ENCODE assay signal across 17 cellular contexts in genomic region chr21:33566514-33566913, GRCh38. TPM values are rescaled to one million over a fixed set of nuclear protein-coding genes. Genes with fewer than 3 reads are reported as not detected.
DNase-seq lines count a peak whose midpoint lies in the region; ATAC-seq and TF ChIP-seq lines count a peak whose summit lies in the region.
"Had no signal": no experiment of that assay in that cellular context is flagged by ENCODE, and none has a peak within 500 bp of the region (broad histone marks: within the 10 kb centered on the region; RNA-seq: fewer than 3 reads in every experiment).

No MANE protein-coding gene starts in this region.

- no peak overlapping the region for H3K9ac ChIP-seq in IMR-90 (ENCODE audit: low read depth, low read length)

- H4K8ac ChIP-seq in IMR-90 (ENCODE audit: low read depth in 2 of 2, low read length in 2 of 2), result no peak overlapping the region

- no peak overlapping the region for H2BK120ac ChIP-seq in IMR-90 (ENCODE audit: low read depth, low read length)

- no peak for TF ChIP-seq POLR2A in IMR-90 (IDR thresholded peaks at IDR 0.05; ENCODE audit: low read depth, low read length)

- H3K27ac ChIP-seq in CD4-positive, alpha-beta T cell (ENCODE audit: low read depth, low read length), result no peak overlapping the region
- H3K27ac ChIP-seq in IMR-90 (ENCODE audit: insufficient read depth, low read length), result no peak overlapping the region
- H3K27ac ChIP-seq in foreskin keratinocyte, result no peak overlapping the region
- H3K27ac ChIP-seq: Peyer's patch had no signal

- no peak for TF ChIP-seq CTCF in CD4-positive, alpha-beta T cell (IDR thresholded peaks at IDR 0.05)
- TF ChIP-seq CTCF in IMR-90 (conservative IDR thresholded peaks at IDR 0.05; ENCODE audit: low read depth, low read length), result no peak
- no peak for TF ChIP-seq CTCF in foreskin keratinocyte (conservative IDR thresholded peaks at IDR 0.05)
- TF ChIP-seq CTCF in nephron progenitor cell (IDR thresholded peaks at IDR 0.05), result no peak

- no peak overlapping the region for H4K91ac ChIP-seq in IMR-90 (ENCODE audit: insufficient read depth, low read depth, low read length)

- CTCF ChIA-PET in activated CD4-positive, alpha-beta memory T cell treated with anti-CD3 and anti-CD28 coated beads for 36 hours (lab: Charles Lee), result interaction anchor here (1.0 to 3.6 kb wide), 2 partner anchors 22 to 39 kb away, joined by 3 to 14 read pairs; partner anchors contain the start of gene DONSON
- CTCF ChIA-PET in activated CD4-positive, alpha-beta memory T cell treated with anti-CD3 and anti-CD28 coated beads, Interleukin-2, amount 10 ng/mL, durations not matched to agents 7 days and 5 days (lab: Charles Lee), result interaction anchor here (1.0 to 1.7 kb wide), 2 partner anchors 11 to 39 kb away, joined by 3 to 8 read pairs; no protein-coding TSS in a partner anchor
- CTCF ChIA-PET in CD4-positive, alpha-beta T cell (lab: Charles Lee), result interaction anchor here (0.9 to 1.7 kb wide), 3 partner anchors 22 to 39 kb away, joined by 3 to 4 read pairs (median 4); partner anchors contain the start of gene DONSON
- CTCF ChIA-PET in IMR-90 (lab: Yijun Ruan, JAX), result interaction anchor here (0.6 kb wide), 1 partner anchor 14 kb away, joined by 3 read pairs; no protein-coding TSS in a partner anchor

- in situ Hi-C loops in IMR-90 (cut with MboI; ENCODE audit: low sequenced_read_pairs), result no loop called here

- H3K79me1 ChIP-seq in IMR-90 (ENCODE audit: low read depth in 1 of 2, low read length in 2 of 2), result peaks cover 8 to 39% of the 10 kb centered on the region in 2 experiments

- H2BK5ac ChIP-seq in IMR-90 (ENCODE audit: low read depth, low read length, poor library complexity, severe bottlenecking), result no peak overlapping the region

- BruUV-seq in IMR-90 (replicated peaks; lab: Mats Ljungman, UMichigan), result no TSS peak

- H3K4me1 ChIP-seq in IMR-90 (ENCODE audit: control insufficient read depth, insufficient read depth, low read length) (peaks cover 1% of the 10 kb centered on the region; the same call in 1 of the 2 replicates), foreskin keratinocyte (peaks cover 11% of the 10 kb centered on the region)
- H3K4me1 ChIP-seq: Peyer's patch had no signal

- no peak overlapping the region for H2BK20ac ChIP-seq in IMR-90 (ENCODE audit: low read depth, low read length)

- no peak for ATAC-seq in CD4-positive, alpha-beta T cell (ENCODE audit: poor library complexity)
- ATAC-seq in IMR-90 (ENCODE audit: low read depth), result no peak
- ATAC-seq in foreskin keratinocyte, result peak; percentile 31
- ATAC-seq in sciatic nerve, result no peak

- H3K14ac ChIP-seq in IMR-90 (replicated peaks; ENCODE audit: low read depth, low read length), result no peak overlapping the region

- H2AK9ac ChIP-seq in IMR-90 (replicated peaks; ENCODE audit: low read depth, low read length, poor library complexity), result no peak overlapping the region

- no peaks in the 10 kb centered on the region for H3K27me3 Mint-ChIP-seq in activated CD4-positive, alpha-beta memory T cell treated with anti-CD3 and anti-CD28 coated beads for 36 hours
- H3K27me3 Mint-ChIP-seq in activated CD4-positive, alpha-beta memory T cell treated with anti-CD3 and anti-CD28 coated beads, Interleukin-2, amount 10 ng/mL, durations not matched to agents 7 days and 5 days, result no peaks in the 10 kb centered on the region
- H3K27me3 Mint-ChIP-seq in CD4-positive, alpha-beta T cell, result no peaks in the 10 kb centered on the region
- H3K27me3 Mint-ChIP-seq in nephron progenitor cell (ENCODE audit: low read depth, poor library complexity), result no peaks in the 10 kb centered on the region
- H3K27me3 Mint-ChIP-seq: B cell had no signal

- H4K5ac ChIP-seq in IMR-90 (ENCODE audit: low read depth, low read length), result no peak overlapping the region

- peaks cover 31% of the 10 kb centered on the region for H3K36me3 Mint-ChIP-seq in activated CD4-positive, alpha-beta memory T cell treated with anti-CD3 and anti-CD28 coated beads for 36 hours
- H3K36me3 Mint-ChIP-seq in activated CD4-positive, alpha-beta memory T cell treated with anti-CD3 and anti-CD28 coated beads, Interleukin-2, amount 10 ng/mL, durations not matched to agents 7 days and 5 days (ENCODE audit: low read depth), result peaks cover 60% of the 10 kb centered on the region
- peaks cover 70% of the 10 kb centered on the region for H3K36me3 Mint-ChIP-seq in CD4-positive, alpha-beta T cell (ENCODE audit: low read depth)
- H3K36me3 Mint-ChIP-seq in nephron progenitor cell (ENCODE audit: low read depth), result peaks cover 45% of the 10 kb centered on the region

- H3K23ac ChIP-seq in IMR-90 (ENCODE audit: low read depth, low read length), result no peak overlapping the region

- DNase-seq in activated CD4-positive, alpha-beta memory T cell treated with anti-CD3 and anti-CD28 coated beads for 36 hours, result no peak
- no peak for DNase-seq in activated CD4-positive, alpha-beta memory T cell treated with anti-CD3 and anti-CD28 coated beads, Interleukin-2, amount 10 ng/mL, durations not matched to agents 7 days and 5 days
- DNase-seq in CD4-positive, alpha-beta T cell, result no peak
- peak; percentile 21 for DNase-seq in IMR-90
- peak in 1 of 2 donors; percentile 23 for DNase-seq in foreskin keratinocyte
- DNase-seq in nephron progenitor cell, result no peak
- no peak for DNase-seq in activated gamma-delta T cell (lab: John Stamatoyannopoulos, UW)
- DNase-seq in sciatic nerve (ENCODE audit: low spot score), result no peak
- DNase-seq: DMS79, Karpas-422, NCI-H1694 treated with DMSO at 0.1 percent for 48 hours, NCI-H2081 treated with DMSO at 0.1 percent for 48 hours, NCI-H446, NCI-H526, Peyer's patch had no signal

- H3K27me3 ChIP-seq in CD4-positive, alpha-beta T cell (ENCODE audit: control insufficient read depth, insufficient read depth, low read length), result no peaks in the 10 kb centered on the region
- H3K27me3 ChIP-seq in IMR-90 (ENCODE audit: control insufficient read depth, insufficient read depth, low read length) (no peaks in the 10 kb centered on the region), foreskin keratinocyte (no peaks in the 10 kb centered on the region)
- H3K27me3 ChIP-seq: Peyer's patch had no signal

- H3K9me1 ChIP-seq in IMR-90 (ENCODE audit: insufficient read depth, low read length), result 0 out of 2 replicates have a peak, but pooled peaks cover 3% of the 10 kb centered on the region

- no peak overlapping the region for H2AK5ac ChIP-seq in IMR-90 (ENCODE audit: low read depth, low read length)

- H2BK15ac ChIP-seq in IMR-90 (ENCODE audit: low read depth, low read length), result no peak overlapping the region

- no peak overlapping the region for H3K4ac ChIP-seq in IMR-90 (ENCODE audit: low read depth, low read length)

- POLR2A ChIA-PET in activated CD4-positive, alpha-beta memory T cell treated with anti-CD3 and anti-CD28 coated beads for 36 hours (lab: Charles Lee), result interaction anchor here (0.6 kb wide), 1 partner anchor 162 kb away, joined by 3 read pairs; no protein-coding TSS in a partner anchor
- POLR2A ChIA-PET in activated CD4-positive, alpha-beta memory T cell treated with anti-CD3 and anti-CD28 coated beads, Interleukin-2, amount 10 ng/mL, durations not matched to agents 7 days and 5 days (lab: Charles Lee), result interaction anchor here (0.8 to 2.8 kb wide), 6 partner anchors 13 to 23 kb away, joined by 3 to 8 read pairs (median 4); partner anchors contain the start of genes DONSON and SON
- POLR2A ChIA-PET in CD4-positive, alpha-beta T cell (lab: Charles Lee), result interaction anchor here (0.8 to 1.0 kb wide), 6 partner anchors 12 to 39 kb away, joined by 3 to 4 read pairs (median 3); partner anchors contain the start of genes GART and SON
- POLR2A ChIA-PET in IMR-90 (lab: Charles Lee; ENCODE audit: unreplicated experiment), result no interaction called here

- H3K9me3 Mint-ChIP-seq in activated CD4-positive, alpha-beta memory T cell treated with anti-CD3 and anti-CD28 coated beads for 36 hours, result no peaks in the 10 kb centered on the region
- no peaks in the 10 kb centered on the region for H3K9me3 Mint-ChIP-seq in activated CD4-positive, alpha-beta memory T cell treated with anti-CD3 and anti-CD28 coated beads, Interleukin-2, amount 10 ng/mL, durations not matched to agents 7 days and 5 days
- no peaks in the 10 kb centered on the region for H3K9me3 Mint-ChIP-seq in CD4-positive, alpha-beta T cell
- H3K9me3 Mint-ChIP-seq in nephron progenitor cell, result no peaks in the 10 kb centered on the region
- H3K9me3 Mint-ChIP-seq: CD14-positive monocyte had no signal

- H3K18ac ChIP-seq in IMR-90 (ENCODE audit: low read depth, low read length), result no peak overlapping the region

- intact Hi-C loops in activated CD4-positive, alpha-beta memory T cell treated with anti-CD3 and anti-CD28 coated beads for 36 hours (cut with micrococcal nuclease), result no loop called here
- intact Hi-C loops in CD4-positive, alpha-beta T cell (cut with DNase I, micrococcal nuclease), result no loop called here
- intact Hi-C loops in IMR-90 (cut with micrococcal nuclease), result no loop called here
- intact Hi-C loops in sciatic nerve (cut with DNase I), result no loop called here

- no CpG with 5 or more reads among the region's 2 CpGs for WGBS in IMR-90 (ENCODE audit: extremely low coverage in 2 of 2, insufficient read length in 1 of 2), 2 experiments

- no peak overlapping the region for H3K56ac ChIP-seq in IMR-90 (ENCODE audit: extremely low read depth, insufficient read depth, low read length)

- peaks cover 32% of the 10 kb centered on the region for H3K36me3 ChIP-seq in IMR-90 (ENCODE audit: control insufficient read depth, insufficient read depth, low read length)

- dilution Hi-C loops in IMR-90 (cut with HindIII; ENCODE audit: low sequenced_read_pairs, unreplicated experiment), result no loop called here

- no peak overlapping the region for H3K4me3 ChIP-seq in IMR-90 (ENCODE audit: insufficient read depth, low read depth, low read length)
- H3K4me3 ChIP-seq: Peyer's patch had no signal

- H3K4me3 Mint-ChIP-seq in activated CD4-positive, alpha-beta memory T cell treated with anti-CD3 and anti-CD28 coated beads for 36 hours, result no peak overlapping the region
- no peak overlapping the region for H3K4me3 Mint-ChIP-seq in activated CD4-positive, alpha-beta memory T cell treated with anti-CD3 and anti-CD28 coated beads, Interleukin-2, amount 10 ng/mL, durations not matched to agents 7 days and 5 days
- H3K4me3 Mint-ChIP-seq in CD4-positive, alpha-beta T cell, result no peak overlapping the region
- no peak overlapping the region for H3K4me3 Mint-ChIP-seq in nephron progenitor cell
- H3K4me3 Mint-ChIP-seq: B cell, CD14-positive monocyte had no signal

- peak overlapping the region; percentile 23 for H3K27ac Mint-ChIP-seq in activated CD4-positive, alpha-beta memory T cell treated with anti-CD3 and anti-CD28 coated beads for 36 hours
- no peak overlapping the region for H3K27ac Mint-ChIP-seq in activated CD4-positive, alpha-beta memory T cell treated with anti-CD3 and anti-CD28 coated beads, Interleukin-2, amount 10 ng/mL, durations not matched to agents 7 days and 5 days
- peak overlapping the region; percentile 59 for H3K27ac Mint-ChIP-seq in CD4-positive, alpha-beta T cell
- H3K27ac Mint-ChIP-seq in nephron progenitor cell, result no peak overlapping the region
- H3K27ac Mint-ChIP-seq: B cell, CD14-positive monocyte had no signal

- H4K20me1 ChIP-seq in IMR-90 (ENCODE audit: insufficient read depth, low read length), result peaks cover 22% of the 10 kb centered on the region

- no peak overlapping the region for H3K4me2 ChIP-seq in IMR-90 (ENCODE audit: low read depth, low read length)

- no peaks in the 10 kb centered on the region for H3K9me3 ChIP-seq in CD4-positive, alpha-beta T cell (ENCODE audit: control insufficient read depth, low read length)
- H3K9me3 ChIP-seq in IMR-90 (ENCODE audit: control insufficient read depth, insufficient read depth, low read length), result no peaks in the 10 kb centered on the region
- H3K9me3 ChIP-seq: Peyer's patch had no signal

- peaks cover 53% of the 10 kb centered on the region for H3K4me1 Mint-ChIP-seq in activated CD4-positive, alpha-beta memory T cell treated with anti-CD3 and anti-CD28 coated beads for 36 hours (ENCODE audit: low read depth)
- peaks cover 52% of the 10 kb centered on the region for H3K4me1 Mint-ChIP-seq in activated CD4-positive, alpha-beta memory T cell treated with anti-CD3 and anti-CD28 coated beads, Interleukin-2, amount 10 ng/mL, durations not matched to agents 7 days and 5 days
- H3K4me1 Mint-ChIP-seq in CD4-positive, alpha-beta T cell (ENCODE audit: low read depth), result peaks cover 42% of the 10 kb centered on the region
- H3K4me1 Mint-ChIP-seq in nephron progenitor cell, result no peaks in the 10 kb centered on the region
- H3K4me1 Mint-ChIP-seq: CD14-positive monocyte had no signal

- TF ChIP-seq RAD21 in IMR-90 (IDR thresholded peaks at IDR 0.05; ENCODE audit: low read length), result no peak

- no peak overlapping the region for H2AFZ ChIP-seq in IMR-90 (replicated peaks; ENCODE audit: low read length, poor library complexity)

RNA-seq across cellular contexts. Expression of gene DONSON, which starts 22.0 kb away (rescaled TPM):
- 10 to 100 TPM; 38.2 to 39.0 TPM for total RNA-seq in activated CD4-positive, alpha-beta memory T cell treated with anti-CD3 and anti-CD28 coated beads for 36 hours
- total RNA-seq in activated CD4-positive, alpha-beta memory T cell treated with anti-CD3 and anti-CD28 coated beads, Interleukin-2, amount 10 ng/mL, durations not matched to agents 7 days and 5 days, result 10 to 100 TPM; 35.4 to 35.5 TPM
- total RNA-seq in CD4-positive, alpha-beta T cell, result 10 to 100 TPM; 11.9 to 13.5 TPM
- total RNA-seq in IMR-90 (2012; rRNA removed), result 14.3 and 16.7 TPM in 2 replicates
- polyA plus RNA-seq in IMR-90 (2012; rRNA removed), result 16.6 and 17.2 TPM in 2 replicates
- 4.2 and 5.7 TPM in 2 replicates for polyA plus RNA-seq in IMR-90 (2012; cell fraction: cytosol; rRNA removed)
- polyA plus RNA-seq in IMR-90 (2012; cell fraction: nucleus; rRNA removed; ENCODE audit: low replicate concordance), result 7.1 and 32.4 TPM in 2 replicates
- 30.0 and 31.2 TPM in 2 replicates for total RNA-seq in foreskin keratinocyte
- 19.5 and 23.3 TPM in 2 replicates for polyA plus RNA-seq in foreskin keratinocyte
- total RNA-seq in sciatic nerve, result 15.3 TPM

RNA-seq across cellular contexts. Expression of gene SON, which starts 23.7 kb away (rescaled TPM):
- total RNA-seq in activated CD4-positive, alpha-beta memory T cell treated with anti-CD3 and anti-CD28 coated beads for 36 hours, result 100 to 1,000 TPM; 270 to 279 TPM
- total RNA-seq in activated CD4-positive, alpha-beta memory T cell treated with anti-CD3 and anti-CD28 coated beads, Interleukin-2, amount 10 ng/mL, durations not matched to agents 7 days and 5 days, result 100 to 1,000 TPM; 279 to 290 TPM
- total RNA-seq in CD4-positive, alpha-beta T cell, result 100 to 1,000 TPM; 420 to 438 TPM
- total RNA-seq in IMR-90 (2012; rRNA removed) (144 and 146 TPM in 2 replicates), foreskin keratinocyte (145 and 158 TPM in 2 replicates), sciatic nerve (375 TPM)
- polyA plus RNA-seq in IMR-90 (2012; rRNA removed) (62.9 and 81.6 TPM in 2 replicates), foreskin keratinocyte (96.8 and 98.1 TPM in 2 replicates)
- polyA plus RNA-seq in IMR-90 (2012; cell fraction: cytosol; rRNA removed), result 21.0 and 28.6 TPM in 2 replicates
- 66.2 and 244 TPM in 2 replicates for polyA plus RNA-seq in IMR-90 (2012; cell fraction: nucleus; rRNA removed; ENCODE audit: low replicate concordance)

RNA-seq across cellular contexts. Expression of gene GART, which starts 24.6 kb away (rescaled TPM):
- 100 to 1,000 TPM; 210 to 214 TPM for total RNA-seq in activated CD4-positive, alpha-beta memory T cell treated with anti-CD3 and anti-CD28 coated beads for 36 hours
- 100 to 1,000 TPM; 108 to 111 TPM for total RNA-seq in activated CD4-positive, alpha-beta memory T cell treated with anti-CD3 and anti-CD28 coated beads, Interleukin-2, amount 10 ng/mL, durations not matched to agents 7 days and 5 days
- 10 to 100 TPM; 21.8 to 25.5 TPM for total RNA-seq in CD4-positive, alpha-beta T cell
- 73.8 and 115 TPM in 2 replicates for total RNA-seq in IMR-90 (2012; rRNA removed)
- polyA plus RNA-seq in IMR-90 (2012; rRNA removed), result 21.0 and 29.9 TPM in 2 replicates
- polyA plus RNA-seq in IMR-90 (2012; cell fraction: cytosol; rRNA removed), result 4.9 and 22.6 TPM in 2 replicates
- polyA plus RNA-seq in IMR-90 (2012; cell fraction: nucleus; rRNA removed; ENCODE audit: low replicate concordance), result 6.4 and 48.2 TPM in 2 replicates
- 122 and 131 TPM in 2 replicates for total RNA-seq in foreskin keratinocyte
- polyA plus RNA-seq in foreskin keratinocyte, result 45.3 and 55.6 TPM in 2 replicates
- 63.0 TPM for total RNA-seq in sciatic nerve

Comparison
In these comparisons a context has a peak if more than half of its experiments do, and no peak if none do; other contexts are left out.
1. H3K27ac Mint-ChIP-seq: peak in activated CD4-positive, alpha-beta memory T cell treated with anti-CD3 and anti-CD28 coated beads for 36 hours (single experiment) and CD4-positive, alpha-beta T cell (single experiment); none in activated CD4-positive, alpha-beta memory T cell treated with anti-CD3 and anti-CD28 coated beads, Interleukin-2, amount 10 ng/mL, durations not matched to agents 7 days and 5 days (single experiment) and nephron progenitor cell (single experiment).